1 cellular context compared by ENCODE assay signal in the genomic region with DNA sequence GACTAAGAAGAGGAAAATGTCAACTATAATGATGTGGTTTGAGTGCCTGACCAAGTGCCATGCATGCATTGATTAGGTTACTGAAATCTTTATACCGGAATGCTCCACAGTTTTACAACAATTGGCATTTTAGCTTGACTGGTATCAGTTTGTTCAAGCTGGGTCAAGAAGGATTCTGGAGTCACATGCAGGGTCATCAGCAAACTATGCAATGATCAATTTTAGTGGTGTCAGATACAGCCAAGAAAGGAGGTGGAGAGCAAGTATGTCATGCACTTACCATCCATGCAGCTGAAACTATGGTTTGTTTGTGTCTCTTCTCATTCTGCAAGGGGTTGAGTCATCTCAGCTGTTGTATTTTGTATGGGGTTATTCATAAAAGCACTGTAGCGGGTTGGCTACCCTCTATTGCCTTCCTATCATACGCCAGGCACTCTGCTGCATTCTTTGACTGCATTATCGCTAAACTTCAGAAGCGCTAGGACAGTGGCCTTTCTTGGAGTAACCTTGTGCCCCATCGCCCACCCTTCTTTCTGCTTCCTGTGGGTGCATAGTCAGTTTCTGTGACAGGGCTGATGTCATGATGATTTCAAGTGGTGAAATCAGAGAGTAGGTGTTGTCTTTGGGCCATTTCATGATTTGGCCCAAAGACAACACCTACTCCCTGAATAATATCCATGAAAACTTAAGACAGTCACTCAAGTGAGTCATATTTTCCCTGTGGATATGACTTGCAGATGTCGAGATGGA.
TF ChIP-seq lines count a peak whose summit lies in the region.

No MANE protein-coding gene starts in this region.

TF ChIP-seq in GM23338, 12 proteins besides CTCF, POLR2A, EP300 and RAD21 (continued from another document):
- TF ChIP-seq, protein P1, sequence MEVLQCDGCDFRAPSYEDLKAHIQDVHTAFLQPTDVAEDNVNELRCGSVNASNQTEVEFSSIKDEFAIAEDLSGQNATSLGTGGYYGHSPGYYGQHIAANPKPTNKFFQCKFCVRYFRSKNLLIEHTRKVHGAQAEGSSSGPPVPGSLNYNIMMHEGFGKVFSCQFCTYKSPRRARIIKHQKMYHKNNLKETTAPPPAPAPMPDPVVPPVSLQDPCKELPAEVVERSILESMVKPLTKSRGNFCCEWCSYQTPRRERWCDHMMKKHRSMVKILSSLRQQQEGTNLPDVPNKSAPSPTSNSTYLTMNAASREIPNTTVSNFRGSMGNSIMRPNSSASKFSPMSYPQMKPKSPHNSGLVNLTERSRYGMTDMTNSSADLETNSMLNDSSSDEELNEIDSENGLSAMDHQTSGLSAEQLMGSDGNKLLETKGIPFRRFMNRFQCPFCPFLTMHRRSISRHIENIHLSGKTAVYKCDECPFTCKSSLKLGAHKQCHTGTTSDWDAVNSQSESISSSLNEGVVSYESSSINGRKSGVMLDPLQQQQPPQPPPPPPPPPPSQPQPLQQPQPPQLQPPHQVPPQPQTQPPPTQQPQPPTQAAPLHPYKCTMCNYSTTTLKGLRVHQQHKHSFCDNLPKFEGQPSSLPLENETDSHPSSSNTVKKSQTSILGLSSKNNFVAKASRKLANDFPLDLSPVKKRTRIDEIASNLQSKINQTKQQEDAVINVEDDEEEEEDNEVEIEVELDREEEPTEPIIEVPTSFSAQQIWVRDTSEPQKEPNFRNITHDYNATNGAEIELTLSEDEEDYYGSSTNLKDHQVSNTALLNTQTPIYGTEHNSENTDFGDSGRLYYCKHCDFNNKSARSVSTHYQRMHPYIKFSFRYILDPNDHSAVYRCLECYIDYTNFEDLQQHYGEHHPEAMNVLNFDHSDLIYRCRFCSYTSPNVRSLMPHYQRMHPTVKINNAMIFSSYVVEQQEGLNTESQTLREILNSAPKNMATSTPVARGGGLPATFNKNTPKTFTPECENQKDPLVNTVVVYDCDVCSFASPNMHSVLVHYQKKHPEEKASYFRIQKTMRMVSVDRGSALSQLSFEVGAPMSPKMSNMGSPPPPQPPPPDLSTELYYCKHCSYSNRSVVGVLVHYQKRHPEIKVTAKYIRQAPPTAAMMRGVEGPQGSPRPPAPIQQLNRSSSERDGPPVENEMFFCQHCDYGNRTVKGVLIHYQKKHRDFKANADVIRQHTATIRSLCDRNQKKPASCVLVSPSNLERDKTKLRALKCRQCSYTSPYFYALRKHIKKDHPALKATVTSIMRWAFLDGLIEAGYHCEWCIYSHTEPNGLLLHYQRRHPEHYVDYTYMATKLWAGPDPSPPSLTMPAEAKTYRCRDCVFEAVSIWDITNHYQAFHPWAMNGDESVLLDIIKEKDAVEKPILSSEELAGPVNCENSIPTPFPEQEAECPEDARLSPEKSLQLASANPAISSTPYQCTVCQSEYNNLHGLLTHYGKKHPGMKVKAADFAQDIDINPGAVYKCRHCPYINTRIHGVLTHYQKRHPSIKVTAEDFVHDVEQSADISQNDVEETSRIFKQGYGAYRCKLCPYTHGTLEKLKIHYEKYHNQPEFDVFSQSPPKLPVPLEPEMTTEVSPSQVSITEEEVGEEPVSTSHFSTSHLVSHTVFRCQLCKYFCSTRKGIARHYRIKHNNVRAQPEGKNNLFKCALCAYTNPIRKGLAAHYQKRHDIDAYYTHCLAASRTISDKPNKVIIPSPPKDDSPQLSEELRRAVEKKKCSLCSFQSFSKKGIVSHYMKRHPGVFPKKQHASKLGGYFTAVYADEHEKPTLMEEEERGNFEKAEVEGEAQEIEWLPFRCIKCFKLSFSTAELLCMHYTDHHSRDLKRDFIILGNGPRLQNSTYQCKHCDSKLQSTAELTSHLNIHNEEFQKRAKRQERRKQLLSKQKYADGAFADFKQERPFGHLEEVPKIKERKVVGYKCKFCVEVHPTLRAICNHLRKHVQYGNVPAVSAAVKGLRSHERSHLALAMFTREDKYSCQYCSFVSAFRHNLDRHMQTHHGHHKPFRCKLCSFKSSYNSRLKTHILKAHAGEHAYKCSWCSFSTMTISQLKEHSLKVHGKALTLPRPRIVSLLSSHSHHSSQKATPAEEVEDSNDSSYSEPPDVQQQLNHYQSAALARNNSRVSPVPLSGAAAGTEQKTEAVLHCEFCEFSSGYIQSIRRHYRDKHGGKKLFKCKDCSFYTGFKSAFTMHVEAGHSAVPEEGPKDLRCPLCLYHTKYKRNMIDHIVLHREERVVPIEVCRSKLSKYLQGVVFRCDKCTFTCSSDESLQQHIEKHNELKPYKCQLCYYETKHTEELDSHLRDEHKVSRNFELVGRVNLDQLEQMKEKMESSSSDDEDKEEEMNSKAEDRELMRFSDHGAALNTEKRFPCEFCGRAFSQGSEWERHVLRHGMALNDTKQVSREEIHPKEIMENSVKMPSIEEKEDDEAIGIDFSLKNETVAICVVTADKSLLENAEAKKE (CRISPR knock-in tag; IDR thresholded peaks at IDR 0.05) = no peak
- TF ChIP-seq NANOG (IDR thresholded peaks at IDR 0.05; ENCODE audit: borderline replicate concordance) (no peak), EZH2 (IDR thresholded peaks at IDR 0.05; ENCODE audit: low read depth, unreplicated experiment) (no peak), JUNB (IDR thresholded peaks at IDR 0.05; ENCODE audit: unreplicated experiment) (no peak), STAT1 (IDR thresholded peaks at IDR 0.05; ENCODE audit: unreplicated experiment) (no peak), EZH2phosphoT487 (IDR thresholded peaks at IDR 0.05; ENCODE audit: unreplicated experiment) (no peak), POLR2AphosphoS5 (IDR thresholded peaks at IDR 0.05; ENCODE audit: low read depth) (no peak), ZNF331 (CRISPR knock-in tag; IDR thresholded peaks at IDR 0.05; ENCODE audit: low read depth) (no peak)
